In genomic region chr3:140311428-140311827, GRCh38 we compare ENCODE assay signal across 23 cellular contexts.
"Had no signal": no experiment of that assay in that cellular context is flagged by ENCODE, and none has a peak within 500 bp of the region (broad histone marks: within the 10 kb centered on the region; RNA-seq: fewer than 3 reads in every experiment).

No MANE protein-coding gene starts in this region.

- DNase-seq: hippocampal formation; kidney glomerular epithelial cell; left cardiac atrium; left lung; mesendoderm; naive thymus-derived CD4-positive, alpha-beta T cell; ovary; stimulated activated CD4-positive, alpha-beta T cell treated with anti-CD3 and anti-CD28 coated beads, Interleukin-12 subunit alpha, Interleukin-12 subunit beta, amount 100 ng/mL, for 4 hours; stimulated activated CD4-positive, alpha-beta T cell treated with anti-CD3 and anti-CD28 coated beads, Interleukin-15, amount 100 ng/mL, for 24 hours; stimulated activated CD4-positive, alpha-beta T cell treated with anti-CD3 and anti-CD28 coated beads, Interleukin-2, amount 100 ng/mL, for 24 hours; stimulated activated CD4-positive, alpha-beta T cell treated with anti-CD3 and anti-CD28 coated beads, Interleukin-4, amount 100 ng/mL, for 1 hour; stimulated activated naive B cell treated with anti-CD40 and anti-IgM and Interleukin-4, amounts not matched to agents 10 μg/mL and 1 μg/mL and 100 μg/mL, for 72 hours; stimulated activated naive CD8-positive, alpha-beta T cell treated with anti-CD3 and anti-CD28 coated beads, Interleukin-15, Interleukin-2, amounts not matched to agents 100 U/mL and 50 U/mL, for 24 hours; stomach; testis; thyroid gland; trophoblast cell; upper lobe of right lung had no signal

- H3K27me3 ChIP-seq: left lung, ovary, right atrium auricular region, stomach, testis, thyroid gland, upper lobe of right lung had no signal

- H3K9me3 ChIP-seq: left lung, ovary, right atrium auricular region, stomach, testis, thyroid gland, upper lobe of right lung had no signal

- H3K27ac ChIP-seq: left lung, ovary, right atrium auricular region, skin epidermis, stomach, testis, thyroid gland, upper lobe of right lung had no signal

- H3K4me3 ChIP-seq: left lung, lung, ovary, right atrium auricular region, skin epidermis, stomach, testis, thyroid gland, upper lobe of right lung had no signal

- H3K4me1 ChIP-seq: left lung, stomach, testis, thyroid gland had no signal

- H3K36me3 ChIP-seq: left lung, ovary, right atrium auricular region, stomach, thyroid gland, upper lobe of right lung had no signal

- ATAC-seq: left cardiac atrium; left lung; naive thymus-derived CD4-positive, alpha-beta T cell; natural killer cell treated with Interleukin-12 subunit alpha and Interleukin-12 subunit beta and Interleukin-15 and Interleukin-18, amount 100 ng/mL, for 72 hours; sciatic nerve; stimulated activated naive B cell treated with anti-CD40 and anti-IgM and Interleukin-4, amounts not matched to agents 10 μg/mL and 1 μg/mL and 100 μg/mL, for 72 hours; stimulated activated naive CD8-positive, alpha-beta T cell treated with anti-CD3 and anti-CD28 coated beads, Interleukin-15, Interleukin-2, amounts not matched to agents 100 U/mL and 50 U/mL, for 24 hours; upper lobe of right lung had no signal
